2 cellular contexts compared by ENCODE assay signal in the genomic region with DNA sequence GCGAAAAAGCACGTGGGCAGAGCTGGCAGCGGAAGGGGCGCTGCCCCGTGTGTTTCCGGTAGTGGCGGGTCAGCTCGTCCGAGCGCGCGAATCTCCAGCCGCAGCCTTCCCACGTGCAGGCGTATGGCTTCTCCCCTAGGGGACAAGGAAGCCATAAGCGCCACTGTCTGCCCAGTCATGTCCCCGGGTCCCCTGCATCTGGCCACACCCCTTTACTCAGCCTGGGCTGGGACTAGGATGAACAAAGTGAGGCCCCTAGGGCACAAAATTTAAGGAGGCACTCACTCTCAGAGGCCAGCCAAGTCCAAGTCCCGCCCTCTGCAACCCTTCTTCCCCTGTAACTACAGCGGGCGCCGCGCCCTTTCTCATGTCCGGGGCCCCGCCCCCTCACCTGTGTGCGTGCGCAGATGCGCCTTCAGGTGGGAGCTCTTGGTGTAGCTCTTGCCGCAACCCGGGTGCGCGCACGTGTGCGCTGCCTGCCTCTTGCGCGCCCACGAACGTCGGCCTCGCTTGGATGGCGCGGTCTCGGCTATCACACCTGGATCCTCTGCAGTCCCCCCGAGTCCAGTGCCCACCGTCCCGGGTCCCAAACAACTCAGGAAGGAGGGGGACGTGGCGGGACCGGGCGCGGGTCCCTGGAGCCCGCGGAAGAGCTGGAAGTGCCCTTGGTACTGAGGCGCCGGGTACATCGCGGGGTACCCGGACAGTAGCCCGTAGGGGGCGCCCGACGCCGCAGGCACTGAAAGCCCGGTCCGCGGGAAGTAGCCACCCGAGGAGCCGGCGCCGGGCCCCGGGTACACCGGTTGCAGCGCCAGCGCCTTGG.
TF ChIP-seq lines count a peak whose summit lies in the region.

No MANE protein-coding gene starts in this region.

TF ChIP-seq in A549, 52 proteins besides CTCF, POLR2A, EP300 and RAD21:
- TF ChIP-seq SMC3 (IDR thresholded peaks at IDR 0.05) (0 out of 3 replicates have a peak, but pooled peaks have one; percentile 10), HDAC2 (IDR thresholded peaks at IDR 0.05) (0 out of 2 replicates have a peak, but pooled peaks have one; percentile 21), EHMT2 (IDR thresholded peaks at IDR 0.05; ENCODE audit: low read depth) (no peak), KDM5A (IDR thresholded peaks at IDR 0.05) (no peak), HEYL (CRISPR knock-in tag; IDR thresholded peaks at IDR 0.05) (no peak), CEBPB (IDR thresholded peaks at IDR 0.05) (no peak), CHD2 (IDR thresholded peaks at IDR 0.05; ENCODE audit: low read length, partially characterized antibody) (no peak), NPAS2 (CRISPR knock-in tag; IDR thresholded peaks at IDR 0.05; ENCODE audit: borderline replicate concordance) (no peak), ZFP36 (IDR thresholded peaks at IDR 0.05; ENCODE audit: borderline replicate concordance, partially characterized antibody) (no peak)
- TF ChIP-seq, protein P1, sequence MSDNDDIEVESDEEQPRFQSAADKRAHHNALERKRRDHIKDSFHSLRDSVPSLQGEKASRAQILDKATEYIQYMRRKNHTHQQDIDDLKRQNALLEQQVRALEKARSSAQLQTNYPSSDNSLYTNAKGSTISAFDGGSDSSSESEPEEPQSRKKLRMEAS (IDR thresholded peaks at IDR 0.05), result peak; percentile 71
- TF ChIP-seq, protein P2, sequence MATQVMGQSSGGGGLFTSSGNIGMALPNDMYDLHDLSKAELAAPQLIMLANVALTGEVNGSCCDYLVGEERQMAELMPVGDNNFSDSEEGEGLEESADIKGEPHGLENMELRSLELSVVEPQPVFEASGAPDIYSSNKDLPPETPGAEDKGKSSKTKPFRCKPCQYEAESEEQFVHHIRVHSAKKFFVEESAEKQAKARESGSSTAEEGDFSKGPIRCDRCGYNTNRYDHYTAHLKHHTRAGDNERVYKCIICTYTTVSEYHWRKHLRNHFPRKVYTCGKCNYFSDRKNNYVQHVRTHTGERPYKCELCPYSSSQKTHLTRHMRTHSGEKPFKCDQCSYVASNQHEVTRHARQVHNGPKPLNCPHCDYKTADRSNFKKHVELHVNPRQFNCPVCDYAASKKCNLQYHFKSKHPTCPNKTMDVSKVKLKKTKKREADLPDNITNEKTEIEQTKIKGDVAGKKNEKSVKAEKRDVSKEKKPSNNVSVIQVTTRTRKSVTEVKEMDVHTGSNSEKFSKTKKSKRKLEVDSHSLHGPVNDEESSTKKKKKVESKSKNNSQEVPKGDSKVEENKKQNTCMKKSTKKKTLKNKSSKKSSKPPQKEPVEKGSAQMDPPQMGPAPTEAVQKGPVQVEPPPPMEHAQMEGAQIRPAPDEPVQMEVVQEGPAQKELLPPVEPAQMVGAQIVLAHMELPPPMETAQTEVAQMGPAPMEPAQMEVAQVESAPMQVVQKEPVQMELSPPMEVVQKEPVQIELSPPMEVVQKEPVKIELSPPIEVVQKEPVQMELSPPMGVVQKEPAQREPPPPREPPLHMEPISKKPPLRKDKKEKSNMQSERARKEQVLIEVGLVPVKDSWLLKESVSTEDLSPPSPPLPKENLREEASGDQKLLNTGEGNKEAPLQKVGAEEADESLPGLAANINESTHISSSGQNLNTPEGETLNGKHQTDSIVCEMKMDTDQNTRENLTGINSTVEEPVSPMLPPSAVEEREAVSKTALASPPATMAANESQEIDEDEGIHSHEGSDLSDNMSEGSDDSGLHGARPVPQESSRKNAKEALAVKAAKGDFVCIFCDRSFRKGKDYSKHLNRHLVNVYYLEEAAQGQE (IDR thresholded peaks at IDR 0.05), result no peak
- TF ChIP-seq, protein P3, sequence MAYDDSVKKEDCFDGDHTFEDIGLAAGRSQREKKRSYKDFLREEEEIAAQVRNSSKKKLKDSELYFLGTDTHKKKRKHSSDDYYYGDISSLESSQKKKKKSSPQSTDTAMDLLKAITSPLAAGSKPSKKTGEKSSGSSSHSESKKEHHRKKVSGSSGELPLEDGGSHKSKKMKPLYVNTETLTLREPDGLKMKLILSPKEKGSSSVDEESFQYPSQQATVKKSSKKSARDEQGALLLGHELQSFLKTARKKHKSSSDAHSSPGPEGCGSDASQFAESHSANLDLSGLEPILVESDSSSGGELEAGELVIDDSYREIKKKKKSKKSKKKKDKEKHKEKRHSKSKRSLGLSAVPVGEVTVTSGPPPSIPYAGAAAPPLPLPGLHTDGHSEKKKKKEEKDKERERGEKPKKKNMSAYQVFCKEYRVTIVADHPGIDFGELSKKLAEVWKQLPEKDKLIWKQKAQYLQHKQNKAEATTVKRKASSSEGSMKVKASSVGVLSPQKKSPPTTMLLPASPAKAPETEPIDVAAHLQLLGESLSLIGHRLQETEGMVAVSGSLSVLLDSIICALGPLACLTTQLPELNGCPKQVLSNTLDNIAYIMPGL (CRISPR knock-in tag; IDR thresholded peaks at IDR 0.05; ENCODE audit: borderline replicate concordance), result no peak
- TF ChIP-seq, protein P4, sequence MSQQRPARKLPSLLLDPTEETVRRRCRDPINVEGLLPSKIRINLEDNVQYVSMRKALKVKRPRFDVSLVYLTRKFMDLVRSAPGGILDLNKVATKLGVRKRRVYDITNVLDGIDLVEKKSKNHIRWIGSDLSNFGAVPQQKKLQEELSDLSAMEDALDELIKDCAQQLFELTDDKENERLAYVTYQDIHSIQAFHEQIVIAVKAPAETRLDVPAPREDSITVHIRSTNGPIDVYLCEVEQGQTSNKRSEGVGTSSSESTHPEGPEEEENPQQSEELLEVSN (IDR thresholded peaks at IDR 0.05; ENCODE audit: borderline replicate concordance, low read depth), result peak; percentile 42; the same call in 1 of the 2 replicates

TF ChIP-seq in endothelial cell of umbilical vein, 7 proteins besides CTCF, POLR2A, EP300 and RAD21:
- TF ChIP-seq POLR2AphosphoS5 (IDR thresholded peaks at IDR 0.05; ENCODE audit: insufficient read depth, low read depth, low read length) (no peak), FOS (IDR thresholded peaks at IDR 0.05; ENCODE audit: borderline replicate concordance, insufficient read depth, low read length) (no peak), JUN (IDR thresholded peaks at IDR 0.05; ENCODE audit: borderline replicate concordance, insufficient read depth, insufficient read length, low read depth) (no peak), EZH2 (IDR thresholded peaks at IDR 0.05; ENCODE audit: borderline replicate concordance, low read depth, low read length, severe bottlenecking) (no peak), MYC (IDR thresholded peaks at IDR 0.05; ENCODE audit: low read depth, low read length) (no peak), GATA2 (IDR thresholded peaks at IDR 0.05; ENCODE audit: insufficient read depth, insufficient read length, low read depth, low read length) (no peak)
- TF ChIP-seq, protein P1 (IDR thresholded peaks at IDR 0.05; ENCODE audit: insufficient read depth, insufficient read length), result no peak
